ENCODE assay signal across 4 cellular contexts in genomic region chr5:109538692-109539091, GRCh38.
DNase-seq lines count a peak whose midpoint lies in the region; ATAC-seq, FAIRE-seq and TF ChIP-seq lines count a peak whose summit lies in the region.
"Not testable (repeated sequence)": the region's sequence is repeated elsewhere in the genome, so short reads cannot be mapped to it uniquely, and the experiment has no call there.

No MANE protein-coding gene starts in this region.

- H3K4me1 ChIP-seq in HepG2 (ENCODE audit: insufficient read depth, low read length), result peaks cover 24% of the 10 kb centered on the region
- H3K4me1 ChIP-seq in liver (ENCODE audit: control insufficient read depth in 4 of 4, insufficient read depth in 4 of 4, low read length in 3 of 4); right lobe of liver: not testable (repeated sequence)

- peak in 1 of 2 experiments; percentile 71; a peak in 2 of 4 replicates for TF ChIP-seq EP300 in HepG2 (IDR thresholded peaks at IDR 0.05; ENCODE audit: low read depth in 2 of 2, low read length in 2 of 2)
- not testable (repeated sequence) for TF ChIP-seq EP300 in HepG2 (CRISPR knock-in tag; IDR thresholded peaks at IDR 0.05; ENCODE audit: borderline replicate concordance)

- in situ Hi-C loops in HepG2 (cut with HindIII; ENCODE audit: extremely low pct_ligation_motif_present, low pct_unique_long_range_greater_than_20kb), result not testable (repeated sequence)

- H3K9ac ChIP-seq in HepG2 (ENCODE audit: insufficient read depth, low read depth, low read length); liver (ENCODE audit: low read depth in 1 of 2, low read length in 2 of 2): not testable (repeated sequence)

- CTCF ChIA-PET in HepG2 (lab: Yijun Ruan, JAX; ENCODE audit: low intra/inter-chr PET ratio, low total read pairs), result not testable (repeated sequence)

- BruUV-seq in HepG2 (replicated peaks; lab: Mats Ljungman, UMichigan), result not testable (repeated sequence)

- POLR2A ChIA-PET in HepG2 (lab: Yijun Ruan, JAX), result interaction anchor here (0.6 to 1.3 kb wide), 4 partner anchors 9 to 1708 kb away, joined by 3 to 10 read pairs (median 3); no protein-coding TSS in a partner anchor

- not testable (repeated sequence) for H3K27me3 ChIP-seq in HepG2 (ENCODE audit: control insufficient read depth in 1 of 2, insufficient read depth in 2 of 2, low read length in 2 of 2); liver (ENCODE audit: control insufficient read depth in 4 of 4, insufficient read depth in 4 of 4, low read length in 3 of 4); right lobe of liver

- H4K20me1 ChIP-seq in HepG2 (ENCODE audit: insufficient read depth, low read length), result not testable (repeated sequence)

- TF ChIP-seq RAD21 in HepG2 (CRISPR knock-in tag; IDR thresholded peaks at IDR 0.05), result not testable (repeated sequence)
- peak; percentile 53 to 59 for TF ChIP-seq RAD21 in liver (IDR thresholded peaks at IDR 0.05)

- intact Hi-C loops in HepG2 (cut with micrococcal nuclease; ENCODE audit: unreplicated experiment), result loop anchor here (1.0 kb wide), 1 partner anchor 150 kb away; no protein-coding TSS in a partner anchor
- intact Hi-C loops in right lobe of liver (cut with DNase I), result not testable (repeated sequence)

- not testable (repeated sequence) for H3K36me3 ChIP-seq in HepG2 (replicated peaks in 1 of 2; ENCODE audit: control insufficient read depth in 1 of 2, insufficient read depth in 2 of 2, low read length in 2 of 2); liver (ENCODE audit: control insufficient read depth in 4 of 4, insufficient read depth in 3 of 4, low read depth in 1 of 4, low read length in 3 of 4); right lobe of liver

- TF ChIP-seq POLR2A in HepG2 (IDR thresholded peaks at IDR 0.05; ENCODE audit: insufficient read depth in 1 of 2, low read depth in 2 of 2, low read length in 2 of 2); right lobe of liver (IDR thresholded peaks at IDR 0.05): not testable (repeated sequence)

- H3K9me3 ChIP-seq in HepG2 (ENCODE audit: low read length); liver (ENCODE audit: control insufficient read depth in 4 of 4, low read length in 3 of 4); right lobe of liver: not testable (repeated sequence)

- peak; percentile 75 for FAIRE-seq in HepG2 (lab: Jason Lieb, UNC)

- peak overlapping the region; percentile 63 for H3K27ac ChIP-seq in HepG2 (ENCODE audit: extremely low read length, insufficient read depth, low read length)
- H3K27ac ChIP-seq in liver (ENCODE audit: low read depth in 1 of 2, low read length in 2 of 2), result not testable (repeated sequence)
- H3K27ac ChIP-seq in right lobe of liver, result peak overlapping the region in 1 of 3 donors; percentile 7

- WGBS in HepG2 (ENCODE audit: low lambda C conversion rate), result 0% methylated on average over 1 of the region's 1 CpG
- WGBS in liver, result 41% methylated on average over 1 of the region's 1 CpG
- WGBS in right lobe of liver (ENCODE audit: insufficient coverage, low coverage, low lambda C conversion rate, missing lambda C conversion rate), result 9% methylated on average over 1 of the region's 1 CpG

- H3K4me3 ChIP-seq in HepG2 (replicated peaks in 1 of 3; ENCODE audit: insufficient read depth in 1 of 3, low read depth in 2 of 3, low read length in 3 of 3); liver (ENCODE audit: low read depth in 1 of 3, low read length in 3 of 3); right lobe of liver: not testable (repeated sequence)

- H3K4me2 ChIP-seq in HepG2 (ENCODE audit: low read depth, low read length), result peak overlapping the region; percentile 33; the same call in 1 of the 2 replicates

- ATAC-seq in left lobe of liver, result peak; percentile 76
- ATAC-seq in HepG2, result peak; percentile 100
- ATAC-seq in right lobe of liver, result peak; percentile 79 to 96 (median 88)

- DNase-seq in left lobe of liver (ENCODE audit: low spot score); right lobe of liver: not testable (repeated sequence)
- peak; percentile 58 for DNase-seq in HepG2 (ENCODE audit: low spot score)

- H2AFZ ChIP-seq in HepG2 (ENCODE audit: low read length), result peak overlapping the region; percentile 21

- not testable (repeated sequence) for H3K79me2 ChIP-seq in HepG2 (ENCODE audit: insufficient read depth, low read length)

- TF ChIP-seq CTCF in HepG2 (CRISPR knock-in tag; IDR thresholded peaks at IDR 0.05) (peak; percentile 33), liver (IDR thresholded peaks at IDR 0.05; ENCODE audit: low read depth, low read length, missing input control) (peak; percentile 21), right lobe of liver (IDR thresholded peaks at IDR 0.05) (peak in 2 of 4 donors; percentile 18 to 27)

TF ChIP-seq in HepG2, 621 proteins besides CTCF, POLR2A, EP300 and RAD21 (continues in another document):
- 0 out of 2 replicates have a peak, but pooled peaks have one; percentile 28 for TF ChIP-seq ZFP90 (CRISPR knock-in tag; IDR thresholded peaks at IDR 0.05; ENCODE audit: borderline replicate concordance)
- TF ChIP-seq HNF4G (IDR thresholded peaks at IDR 0.05; ENCODE audit: borderline replicate concordance, low read depth, low read length), result peak; percentile 50
- not testable (repeated sequence) for TF ChIP-seq HNF4G (CRISPR knock-in tag; IDR thresholded peaks at IDR 0.05; ENCODE audit: borderline replicate concordance, low read depth)
- TF ChIP-seq BCL6 (CRISPR knock-in tag; IDR thresholded peaks at IDR 0.05), result peak; percentile 38; the same call in 1 of the 2 replicates
- TF ChIP-seq FOXK1 (CRISPR knock-in tag; IDR thresholded peaks at IDR 0.05; ENCODE audit: borderline replicate concordance, low read depth), result peak; percentile 52; the same call in 1 of the 2 replicates
- peak; percentile 28; the same call in 1 of the 2 replicates for TF ChIP-seq DRAP1 (CRISPR knock-in tag; IDR thresholded peaks at IDR 0.05)
- peak; percentile 35; the same call in 1 of the 2 replicates for TF ChIP-seq HDAC2 (CRISPR knock-in tag; IDR thresholded peaks at IDR 0.05)
- 0 out of 2 replicates have a peak, but pooled peaks have one; percentile 12 for TF ChIP-seq THAP11 (CRISPR knock-in tag; IDR thresholded peaks at IDR 0.05)
- peak; percentile 48; the same call in 1 of the 2 replicates for TF ChIP-seq ZGPAT (CRISPR knock-in tag; IDR thresholded peaks at IDR 0.05)

TF ChIP-seq in liver, 16 proteins besides CTCF, POLR2A, EP300 and RAD21:
- TF ChIP-seq HNF4A (conservative IDR thresholded peaks at IDR 0.05) (peak; percentile 71 to 78), FOXA2 (IDR thresholded peaks at IDR 0.05) (peak; percentile 43), RXRA (IDR thresholded peaks at IDR 0.05) (peak; percentile 29 to 50), ZBTB33 (IDR thresholded peaks at IDR 0.05) (peak; percentile 43), HNF4G (IDR thresholded peaks at IDR 0.05) (peak; percentile 50), MAX (IDR thresholded peaks at IDR 0.05) (peak; percentile 39), SP1 (IDR thresholded peaks at IDR 0.05) (peak; percentile 47)
